ENCODE assay signal across 1 cellular context in the genomic region with DNA sequence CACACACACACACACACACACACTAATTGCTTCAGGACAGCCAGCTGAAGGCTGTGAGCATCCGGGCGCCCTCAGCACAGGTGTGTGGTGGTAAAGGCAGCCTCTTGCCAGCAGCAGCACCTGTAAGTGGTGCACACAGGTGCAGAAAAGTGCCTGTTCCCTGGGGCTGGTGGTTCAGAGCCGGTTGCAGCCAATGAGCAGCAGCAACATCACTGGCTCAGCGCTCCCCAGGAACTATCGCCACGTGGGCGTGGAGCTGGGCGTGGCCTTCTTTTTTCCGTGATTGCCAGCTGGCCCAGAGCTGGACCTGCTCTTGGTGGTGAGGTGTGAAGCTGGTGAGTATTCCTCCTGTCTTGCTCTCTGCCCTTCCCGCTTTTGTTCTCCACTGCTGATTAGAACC.
TF ChIP-seq lines count a peak whose summit lies in the region.

A gene (plus strand): TSS at position 289 of the 400 bp plus-strand sequence.

TF ChIP-seq in K562, 482 proteins besides CTCF, POLR2A, EP300 and RAD21 (continued from another document):
- no peak for TF ChIP-seq ETS2 (tag; IDR thresholded peaks at IDR 0.05; ENCODE audit: borderline replicate concordance, poor library complexity, severe bottlenecking)
- TF ChIP-seq, protein P1, sequence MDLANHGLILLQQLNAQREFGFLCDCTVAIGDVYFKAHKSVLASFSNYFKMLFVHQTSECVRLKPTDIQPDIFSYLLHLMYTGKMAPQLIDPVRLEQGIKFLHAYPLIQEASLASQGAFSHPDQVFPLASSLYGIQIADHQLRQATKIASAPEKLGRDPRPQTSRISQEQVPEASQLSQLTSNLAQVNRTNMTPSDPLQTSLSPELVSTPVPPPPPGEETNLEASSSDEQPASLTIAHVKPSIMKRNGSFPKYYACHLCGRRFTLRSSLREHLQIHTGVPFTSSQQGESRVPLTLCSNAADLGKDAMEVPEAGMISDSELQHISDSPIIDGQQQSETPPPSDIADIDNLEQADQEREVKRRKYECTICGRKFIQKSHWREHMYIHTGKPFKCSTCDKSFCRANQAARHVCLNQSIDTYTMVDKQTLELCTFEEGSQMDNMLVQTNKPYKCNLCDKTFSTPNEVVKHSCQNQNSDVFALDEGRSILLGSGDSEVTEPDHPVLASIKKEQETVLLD (IDR thresholded peaks at IDR 0.05), result no peak
- TF ChIP-seq, protein P2, sequence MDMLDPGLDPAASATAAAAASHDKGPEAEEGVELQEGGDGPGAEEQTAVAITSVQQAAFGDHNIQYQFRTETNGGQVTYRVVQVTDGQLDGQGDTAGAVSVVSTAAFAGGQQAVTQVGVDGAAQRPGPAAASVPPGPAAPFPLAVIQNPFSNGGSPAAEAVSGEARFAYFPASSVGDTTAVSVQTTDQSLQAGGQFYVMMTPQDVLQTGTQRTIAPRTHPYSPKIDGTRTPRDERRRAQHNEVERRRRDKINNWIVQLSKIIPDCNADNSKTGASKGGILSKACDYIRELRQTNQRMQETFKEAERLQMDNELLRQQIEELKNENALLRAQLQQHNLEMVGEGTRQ (CRISPR knock-in tag; IDR thresholded peaks at IDR 0.05), result 0 out of 2 replicates have a peak, but pooled peaks have one; percentile 7
